ENCODE assay signal across 12 cellular contexts in the genomic region with DNA sequence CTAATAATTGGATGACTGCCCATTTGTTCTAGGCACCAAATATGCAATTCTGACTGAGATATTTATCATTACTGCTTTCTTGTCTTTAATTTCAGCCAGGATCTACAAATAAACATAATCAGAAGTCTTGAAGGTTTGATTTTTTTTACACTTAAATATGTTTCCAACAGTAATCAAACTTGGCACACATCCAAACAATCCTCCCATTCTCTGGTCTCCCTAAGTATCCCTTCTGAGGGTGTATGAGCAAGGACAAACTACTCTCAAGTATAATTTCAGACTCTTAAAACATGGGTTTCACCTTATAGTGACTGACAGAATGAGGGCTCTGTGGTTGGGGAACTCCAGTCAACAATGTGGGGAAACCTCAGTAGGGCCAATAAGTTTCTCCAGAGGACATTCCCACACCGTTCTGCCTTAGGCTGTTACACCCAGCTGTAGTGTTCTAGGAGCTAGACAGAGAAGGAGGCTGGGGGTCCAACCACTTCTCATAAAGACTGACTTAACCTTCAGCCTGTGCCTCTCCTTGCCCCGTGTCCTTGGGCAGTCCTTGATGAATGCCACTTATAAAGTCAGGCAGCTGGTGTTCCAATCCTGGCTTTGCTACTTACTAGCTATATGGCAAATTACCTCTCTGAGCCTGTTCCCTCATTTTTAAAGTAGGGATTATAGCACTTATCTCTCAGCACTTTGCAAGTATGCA. TPM values are rescaled to one million over a fixed set of nuclear protein-coding genes. Genes with fewer than 3 reads are reported as not detected.
DNase-seq lines count a peak whose midpoint lies in the region; ATAC-seq and TF ChIP-seq lines count a peak whose summit lies in the region.
"Had no signal": no experiment of that assay in that cellular context is flagged by ENCODE, and none has a peak within 500 bp of the region (broad histone marks: within the 10 kb centered on the region; RNA-seq: fewer than 3 reads in every experiment).

No MANE protein-coding gene starts in this region.

- peak; percentile 8 for DNase-seq in GM20000 (ENCODE audit: low spot score)
- peak; percentile 5 for DNase-seq in NCI-H69 (lab: John Stamatoyannopoulos, UW)
- no peak for DNase-seq in esophagus squamous epithelium (lab: John Stamatoyannopoulos, UW)
- DNase-seq in stomach, result no peak
- no peak for DNase-seq in activated CD8-positive, alpha-beta memory T cell treated with anti-CD3 and anti-CD28 coated beads, Interleukin-2, amount 10 ng/mL, durations not matched to agents 7 days and 5 days
- no peak for DNase-seq in left colon
- no peak for DNase-seq in NK-92 treated with Interleukin-12 subunit alpha and Interleukin-12 subunit beta, amount 100 ng/mL, for 24 hours (lab: John Stamatoyannopoulos, UW)
- DNase-seq: activated T-cell treated with anti-CD3 and anti-CD28 coated beads for 4 hours, kidney, NCI-H1417 treated with DMSO at 0.1 percent for 48 hours, small intestine had no signal

- H3K4me3 ChIP-seq in esophagus squamous epithelium (peak overlapping the region in 1 of 4 donors; percentile 3), stomach (no peak overlapping the region)

- no peaks in the 10 kb centered on the region for H3K9me3 ChIP-seq in esophagus squamous epithelium
- no peaks in the 10 kb centered on the region for H3K9me3 ChIP-seq in stomach

- TF ChIP-seq EP300 in stomach (IDR thresholded peaks at IDR 0.05), result no peak

- H3K27me3 ChIP-seq in esophagus squamous epithelium (no peaks in the 10 kb centered on the region), stomach (no peaks in the 10 kb centered on the region)

- CTCF ChIA-PET in activated CD8-positive, alpha-beta memory T cell treated with anti-CD3 and anti-CD28 coated beads, Interleukin-2, amount 10 ng/mL, durations not matched to agents 7 days and 5 days (lab: Charles Lee), result interaction anchor here (1.3 kb wide), 1 partner anchor 9 kb away, joined by 4 read pairs; no protein-coding TSS in a partner anchor

- H3K4me1 ChIP-seq in esophagus squamous epithelium (peaks cover 3 to 47% (median 8%) of the 10 kb centered on the region in 3 donors), stomach (peaks cover 15 to 34% (median 26%) of the 10 kb centered on the region in 4 donors)

- H3K4me3 Mint-ChIP-seq in activated CD8-positive, alpha-beta memory T cell treated with anti-CD3 and anti-CD28 coated beads, Interleukin-2, amount 10 ng/mL, durations not matched to agents 7 days and 5 days, result no peak overlapping the region
- H3K4me3 Mint-ChIP-seq: natural killer cell treated with Interleukin-12 subunit alpha and Interleukin-12 subunit beta and Interleukin-15 and Interleukin-18, amount 100 ng/mL, for 72 hours had no signal

- TF ChIP-seq POLR2A in esophagus squamous epithelium (IDR thresholded peaks at IDR 0.05) (no peak), stomach (IDR thresholded peaks at IDR 0.05) (no peak)

- intact Hi-C loops in esophagus squamous epithelium (cut with DNase I) (no loop called here), stomach (cut with DNase I; ENCODE audit: low total_unique reads) (no loop called here), left colon (cut with DNase I, micrococcal nuclease) (no loop called here)

- H3K9me3 Mint-ChIP-seq in activated CD8-positive, alpha-beta memory T cell treated with anti-CD3 and anti-CD28 coated beads, Interleukin-2, amount 10 ng/mL, durations not matched to agents 7 days and 5 days (ENCODE audit: low read depth), result no peaks in the 10 kb centered on the region
- H3K9me3 Mint-ChIP-seq: natural killer cell treated with Interleukin-12 subunit alpha and Interleukin-12 subunit beta and Interleukin-15 and Interleukin-18, amount 100 ng/mL, for 72 hours had no signal

- no peak for TF ChIP-seq CTCF in GM20000 (IDR thresholded peaks at IDR 0.05; ENCODE audit: extremely low read depth, missing control alignments)
- TF ChIP-seq CTCF in esophagus squamous epithelium (IDR thresholded peaks at IDR 0.05), result no peak
- TF ChIP-seq CTCF in stomach (IDR thresholded peaks at IDR 0.05), result no peak

- no peaks in the 10 kb centered on the region for H3K4me1 Mint-ChIP-seq in activated CD8-positive, alpha-beta memory T cell treated with anti-CD3 and anti-CD28 coated beads, Interleukin-2, amount 10 ng/mL, durations not matched to agents 7 days and 5 days

- no peaks in the 10 kb centered on the region for H3K36me3 ChIP-seq in esophagus squamous epithelium
- no peaks in the 10 kb centered on the region for H3K36me3 ChIP-seq in stomach

- H3K27ac Mint-ChIP-seq in activated CD8-positive, alpha-beta memory T cell treated with anti-CD3 and anti-CD28 coated beads, Interleukin-2, amount 10 ng/mL, durations not matched to agents 7 days and 5 days, result no peak overlapping the region
- H3K27ac Mint-ChIP-seq: natural killer cell treated with Interleukin-12 subunit alpha and Interleukin-12 subunit beta and Interleukin-15 and Interleukin-18, amount 100 ng/mL, for 72 hours had no signal

- H3K27me3 Mint-ChIP-seq in activated CD8-positive, alpha-beta memory T cell treated with anti-CD3 and anti-CD28 coated beads, Interleukin-2, amount 10 ng/mL, durations not matched to agents 7 days and 5 days, result peaks cover 35% of the 10 kb centered on the region

- no peaks in the 10 kb centered on the region for H3K36me3 Mint-ChIP-seq in activated CD8-positive, alpha-beta memory T cell treated with anti-CD3 and anti-CD28 coated beads, Interleukin-2, amount 10 ng/mL, durations not matched to agents 7 days and 5 days
- H3K36me3 Mint-ChIP-seq: natural killer cell treated with Interleukin-12 subunit alpha and Interleukin-12 subunit beta and Interleukin-15 and Interleukin-18, amount 100 ng/mL, for 72 hours had no signal

- H3K27ac ChIP-seq in esophagus squamous epithelium, result peak overlapping the region; percentile 84 to 91 (median 90)
- peak overlapping the region in 3 of 5 donors; percentile 13 to 79 (median 31) for H3K27ac ChIP-seq in stomach

- 29 to 70% methylated on average over 2 of the region's 2 CpGs for WGBS in esophagus squamous epithelium, 2 donors
- WGBS in stomach, 5 donors, result 60 to 78% (median 64%) methylated on average over 2 of the region's 2 CpGs

- no peak for ATAC-seq in activated CD8-positive, alpha-beta memory T cell treated with anti-CD3 and anti-CD28 coated beads, Interleukin-2, amount 10 ng/mL, durations not matched to agents 7 days and 5 days
- ATAC-seq in left colon, result no peak
- ATAC-seq: natural killer cell treated with Interleukin-12 subunit alpha and Interleukin-12 subunit beta and Interleukin-15 and Interleukin-18, amount 100 ng/mL, for 72 hours had no signal

RNA-seq across cellular contexts. Expression of gene PALMD, which starts 1.5 kb away (rescaled TPM):
- total RNA-seq in esophagus squamous epithelium (10 to 100 TPM; 27.1 to 39.2 (median 31.3) TPM), stomach (10 to 100 TPM in 1 of 5 donors, 1 to 10 TPM in 4; 1.2 to 16.2 (median 4.6) TPM), left colon (1 to 10 TPM; 1.5 to 2.7 TPM)
- 10 to 100 TPM in 1 of 3 donors, 1 to 10 TPM in 2; 1.8 to 15.0 (median 2.6) TPM for polyA plus RNA-seq in stomach
- not detected for total RNA-seq in activated CD8-positive, alpha-beta memory T cell treated with anti-CD3 and anti-CD28 coated beads, Interleukin-2, amount 10 ng/mL, durations not matched to agents 7 days and 5 days
- total RNA-seq: natural killer cell treated with Interleukin-12 subunit alpha and Interleukin-12 subunit beta and Interleukin-15 and Interleukin-18, amount 100 ng/mL, for 72 hours had no signal

Comparison
In these comparisons a context has a peak if more than half of its experiments do, and no peak if none do; other contexts are left out.
1. DNase-seq: peak in GM20000 (single experiment) and NCI-H69 (single experiment); none in esophagus squamous epithelium (single experiment), stomach (single experiment), activated CD8-positive, alpha-beta memory T cell treated with anti-CD3 and anti-CD28 coated beads, Interleukin-2, amount 10 ng/mL, durations not matched to agents 7 days and 5 days (single experiment), left colon (0 of 2) and NK-92 treated with Interleukin-12 subunit alpha and Interleukin-12 subunit beta, amount 100 ng/mL, for 24 hours (single experiment).